Comparison of ENCODE assay signal across 15 cellular contexts in the genomic region with DNA sequence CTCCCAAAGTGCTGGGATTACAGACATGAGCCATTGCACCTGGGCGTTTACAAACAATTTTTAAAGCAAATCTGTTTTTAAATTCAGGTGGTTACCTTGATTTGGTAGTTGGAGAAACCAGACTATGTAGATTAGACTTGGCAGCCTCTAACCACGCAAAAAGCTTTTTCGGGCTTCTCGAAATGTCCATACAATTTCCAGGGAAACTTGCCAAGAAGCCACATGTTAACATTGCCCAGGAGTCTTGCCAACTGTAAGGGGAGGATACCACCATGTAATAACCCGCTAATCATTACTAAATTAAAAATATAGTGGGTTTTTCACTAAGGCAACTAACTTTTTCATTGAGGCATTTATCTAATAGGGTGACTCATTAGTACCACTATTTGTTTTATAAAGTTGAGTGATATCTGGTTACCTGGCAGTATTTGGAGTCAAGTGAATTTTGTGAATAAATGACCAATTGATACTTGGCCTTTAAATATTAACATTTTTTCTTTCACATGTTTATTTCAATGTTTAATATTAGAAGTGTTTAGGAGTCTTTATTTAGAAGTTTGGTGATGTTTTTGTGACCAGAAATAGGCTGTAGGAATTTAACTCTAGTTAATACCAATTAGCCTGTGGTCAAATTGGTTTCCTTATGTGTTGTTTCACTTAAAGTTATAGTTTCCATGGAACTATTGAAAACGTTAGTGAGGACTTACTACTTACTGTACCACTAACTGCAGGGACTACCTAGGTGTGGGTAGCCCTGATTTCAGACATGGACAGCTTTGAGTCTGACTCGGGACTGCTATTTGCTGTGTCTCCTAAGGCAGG.
"Had no signal": no experiment of that assay in that cellular context is flagged by ENCODE, and none has a peak within 500 bp of the region (broad histone marks: within the 10 kb centered on the region; RNA-seq: fewer than 3 reads in every experiment).

No MANE protein-coding gene starts in this region.

- DNase-seq: activated B cell treated with CpG ODN at 0.5 μM for 24 hours; activated CD4-positive, alpha-beta T cell treated with anti-CD3 and anti-CD28 coated beads, Interleukin-2, amount 10 ng/mL, durations not matched to agents 24 days and 14 days; activated CD8-positive, alpha-beta memory T cell treated with anti-CD3 and anti-CD28 coated beads, Interleukin-2, amount 50 U/mL, for 48 hours; activated gamma-delta T cell; activated T-cell treated with anti-CD3 and anti-CD28 coated beads, Interleukin-2, amount 50 U/mL, for 72 hours; central memory CD4-positive, alpha-beta T cell; colonic mucosa; foreskin fibroblast; nucleus accumbens; stimulated activated CD4-positive, alpha-beta T cell treated with anti-CD3 and anti-CD28 coated beads, Interleukin-2, amount 100 ng/mL, for 48 hours; tibial artery; uterus had no signal

- H3K9me3 ChIP-seq: colonic mucosa, tibial artery, uterus had no signal

- H3K27ac ChIP-seq: colonic mucosa, tibial artery, uterus had no signal

- H3K36me3 ChIP-seq: colonic mucosa, tibial artery, uterus had no signal

- H3K27me3 ChIP-seq: colonic mucosa, tibial artery, uterus had no signal

- H3K4me1 ChIP-seq: colonic mucosa, uterus had no signal

- ATAC-seq: activated naive CD4-positive, alpha-beta T cell treated with anti-CD3 and anti-CD28 coated beads, Interleukin-2, amount 50 U/mL, for 72 hours; activated T-cell treated with anti-CD3 and anti-CD28 coated beads, Interleukin-2, amount 50 U/mL, for 72 hours; natural killer cell treated with Interleukin-12 subunit alpha and Interleukin-12 subunit beta and Interleukin-15 and Interleukin-18, amount 100 ng/mL, for 72 hours; stimulated activated memory B cell treated with anti-CD40 and anti-IgM and Interleukin-4, amounts not matched to agents 10 μg/mL and 1 μg/mL and 100 μg/mL, for 72 hours had no signal

- H3K4me3 ChIP-seq: colonic mucosa, tibial artery, uterus had no signal
